In the genomic region with DNA sequence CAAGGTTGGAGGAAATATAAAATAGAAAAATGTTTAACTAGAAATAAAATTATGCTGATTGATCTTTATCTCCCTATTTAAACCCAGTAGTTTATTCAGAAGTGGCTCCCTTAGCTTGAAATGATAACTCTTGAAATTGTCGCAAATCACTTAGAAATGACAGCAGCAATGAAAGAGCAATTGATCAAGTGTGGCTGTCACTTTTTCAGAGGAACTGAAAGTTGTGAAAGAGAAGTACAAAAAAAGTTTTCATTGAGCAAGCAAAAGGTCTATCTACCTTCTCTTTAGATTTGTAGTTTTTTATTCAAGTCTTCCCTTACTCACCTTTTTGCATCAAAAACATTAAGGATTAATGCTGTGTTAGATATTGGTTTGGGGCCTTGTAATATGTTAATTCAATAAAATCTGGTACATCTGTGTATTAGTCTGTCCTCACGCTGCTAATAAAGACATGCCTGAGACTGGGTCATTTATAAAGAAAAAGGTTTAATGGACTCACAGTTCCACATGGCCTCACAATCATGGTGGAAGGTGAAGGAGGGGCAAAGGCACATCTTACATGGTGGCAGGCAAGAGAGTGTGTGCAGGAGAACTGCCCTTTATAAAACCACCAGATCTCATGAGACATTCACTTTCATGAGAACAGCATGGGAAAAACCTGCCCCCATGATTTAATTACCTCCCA, we compare ENCODE assay signal across 15 cellular contexts. TPM values are rescaled to one million over a fixed set of nuclear protein-coding genes. Genes with fewer than 3 reads are reported as not detected.
DNase-seq lines count a peak whose midpoint lies in the region; ATAC-seq and TF ChIP-seq lines count a peak whose summit lies in the region.
"Had no signal": no experiment of that assay in that cellular context is flagged by ENCODE, and none has a peak within 500 bp of the region (broad histone marks: within the 10 kb centered on the region; RNA-seq: fewer than 3 reads in every experiment).

No MANE protein-coding gene starts in this region.

- H3K4me3 ChIP-seq in uterus = no peak overlapping the region
- H3K4me3 ChIP-seq: gastrocnemius medialis had no signal

- no peaks in the 10 kb centered on the region for H3K4me1 ChIP-seq in uterus
- H3K4me1 ChIP-seq: gastrocnemius medialis had no signal

- peak; percentile 67 for ATAC-seq in GM18498 (IDR thresholded peaks at IDR 0.05; ENCODE audit: unreplicated experiment)
- ATAC-seq in GM19468 (IDR thresholded peaks at IDR 0.05; ENCODE audit: extremely low read depth, unreplicated experiment) = peak; percentile 58
- ATAC-seq in HG03460 (IDR thresholded peaks at IDR 0.05; ENCODE audit: unreplicated experiment) = peak; percentile 61
- ATAC-seq in activated naive CD8-positive, alpha-beta T cell treated with anti-CD3 and anti-CD28 coated beads, Interleukin-2, amount 50 U/mL, for 24 hours = no peak
- ATAC-seq: gastrocnemius medialis; naive thymus-derived CD4-positive, alpha-beta T cell; right cardiac atrium had no signal

- peak overlapping the region; percentile 74 for H3K27ac Mint-ChIP-seq in activated naive CD8-positive, alpha-beta T cell treated with anti-CD3 and anti-CD28 coated beads, Interleukin-2, amount 50 U/mL, for 24 hours

- H3K27ac ChIP-seq in uterus = no peak overlapping the region
- H3K27ac ChIP-seq: gastrocnemius medialis had no signal

- TF ChIP-seq POLR2A in uterus (IDR thresholded peaks at IDR 0.05) = no peak

- no peak for DNase-seq in activated naive CD8-positive, alpha-beta T cell treated with anti-CD3 and anti-CD28 coated beads, Interleukin-2, amount 50 U/mL, for 24 hours
- DNase-seq in Ammon's horn (ENCODE audit: low spot score) (no peak), islet precursor cell (no peak), uterus (no peak)
- DNase-seq: amygdala; effector CD4-positive, alpha-beta T cell; gastrocnemius medialis; kidney; naive thymus-derived CD4-positive, alpha-beta T cell; NCI-H187 treated with DMSO at 0.1 percent for 48 hours; right cardiac atrium; substantia nigra had no signal

- no peaks in the 10 kb centered on the region for H3K9me3 ChIP-seq in uterus
- H3K9me3 ChIP-seq: gastrocnemius medialis had no signal

- peaks cover 23% of the 10 kb centered on the region for H3K9me3 Mint-ChIP-seq in activated naive CD8-positive, alpha-beta T cell treated with anti-CD3 and anti-CD28 coated beads, Interleukin-2, amount 50 U/mL, for 24 hours

- H3K36me3 Mint-ChIP-seq in activated naive CD8-positive, alpha-beta T cell treated with anti-CD3 and anti-CD28 coated beads, Interleukin-2, amount 50 U/mL, for 24 hours (ENCODE audit: low read depth) = peaks cover 64% of the 10 kb centered on the region

- H3K27me3 Mint-ChIP-seq in activated naive CD8-positive, alpha-beta T cell treated with anti-CD3 and anti-CD28 coated beads, Interleukin-2, amount 50 U/mL, for 24 hours = no peaks in the 10 kb centered on the region
- H3K27me3 Mint-ChIP-seq: naive thymus-derived CD4-positive, alpha-beta T cell had no signal

- H3K4me1 Mint-ChIP-seq in activated naive CD8-positive, alpha-beta T cell treated with anti-CD3 and anti-CD28 coated beads, Interleukin-2, amount 50 U/mL, for 24 hours = peaks cover 71% of the 10 kb centered on the region

- H3K36me3 ChIP-seq in uterus = no peaks in the 10 kb centered on the region
- H3K36me3 ChIP-seq: gastrocnemius medialis had no signal

- no peak overlapping the region for H3K4me3 Mint-ChIP-seq in activated naive CD8-positive, alpha-beta T cell treated with anti-CD3 and anti-CD28 coated beads, Interleukin-2, amount 50 U/mL, for 24 hours

- intact Hi-C loops in uterus (cut with DNase I; ENCODE audit: low total_unique reads) = no loop called here

- TF ChIP-seq CTCF in uterus (IDR thresholded peaks at IDR 0.05) = no peak

- H3K27me3 ChIP-seq in uterus = no peaks in the 10 kb centered on the region
- H3K27me3 ChIP-seq: gastrocnemius medialis had no signal

RNA-seq across cellular contexts. Expression of a gene that starts 48.3 kb away (rescaled TPM):
- 10 to 100 TPM; 10.9 to 23.8 (median 19.8) TPM for total RNA-seq in uterus
